1 cellular context compared by ENCODE assay signal in the genomic region with DNA sequence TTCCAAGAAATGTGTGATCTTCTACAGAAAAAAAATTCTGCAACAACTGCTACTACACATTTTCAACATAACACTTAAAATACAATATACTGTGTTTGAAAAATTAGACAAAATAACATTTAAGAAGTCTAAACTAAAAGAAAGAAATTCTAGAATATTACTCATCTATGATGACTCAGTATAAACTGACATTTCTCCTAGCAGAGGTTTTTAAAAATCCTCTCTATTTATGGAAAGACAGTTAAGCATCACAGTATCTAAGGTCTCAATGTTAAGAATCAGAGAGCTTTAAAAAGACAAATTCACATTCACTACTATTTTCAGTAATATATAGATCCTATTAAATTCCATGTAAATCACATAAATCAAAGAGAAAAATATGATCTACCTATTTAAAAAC.
TF ChIP-seq lines count a peak whose summit lies in the region.

No MANE protein-coding gene starts in this region.

TF ChIP-seq in SK-N-SH, 30 proteins besides CTCF, POLR2A, EP300 and RAD21 (continued from another document):
- TF ChIP-seq, protein P1, sequence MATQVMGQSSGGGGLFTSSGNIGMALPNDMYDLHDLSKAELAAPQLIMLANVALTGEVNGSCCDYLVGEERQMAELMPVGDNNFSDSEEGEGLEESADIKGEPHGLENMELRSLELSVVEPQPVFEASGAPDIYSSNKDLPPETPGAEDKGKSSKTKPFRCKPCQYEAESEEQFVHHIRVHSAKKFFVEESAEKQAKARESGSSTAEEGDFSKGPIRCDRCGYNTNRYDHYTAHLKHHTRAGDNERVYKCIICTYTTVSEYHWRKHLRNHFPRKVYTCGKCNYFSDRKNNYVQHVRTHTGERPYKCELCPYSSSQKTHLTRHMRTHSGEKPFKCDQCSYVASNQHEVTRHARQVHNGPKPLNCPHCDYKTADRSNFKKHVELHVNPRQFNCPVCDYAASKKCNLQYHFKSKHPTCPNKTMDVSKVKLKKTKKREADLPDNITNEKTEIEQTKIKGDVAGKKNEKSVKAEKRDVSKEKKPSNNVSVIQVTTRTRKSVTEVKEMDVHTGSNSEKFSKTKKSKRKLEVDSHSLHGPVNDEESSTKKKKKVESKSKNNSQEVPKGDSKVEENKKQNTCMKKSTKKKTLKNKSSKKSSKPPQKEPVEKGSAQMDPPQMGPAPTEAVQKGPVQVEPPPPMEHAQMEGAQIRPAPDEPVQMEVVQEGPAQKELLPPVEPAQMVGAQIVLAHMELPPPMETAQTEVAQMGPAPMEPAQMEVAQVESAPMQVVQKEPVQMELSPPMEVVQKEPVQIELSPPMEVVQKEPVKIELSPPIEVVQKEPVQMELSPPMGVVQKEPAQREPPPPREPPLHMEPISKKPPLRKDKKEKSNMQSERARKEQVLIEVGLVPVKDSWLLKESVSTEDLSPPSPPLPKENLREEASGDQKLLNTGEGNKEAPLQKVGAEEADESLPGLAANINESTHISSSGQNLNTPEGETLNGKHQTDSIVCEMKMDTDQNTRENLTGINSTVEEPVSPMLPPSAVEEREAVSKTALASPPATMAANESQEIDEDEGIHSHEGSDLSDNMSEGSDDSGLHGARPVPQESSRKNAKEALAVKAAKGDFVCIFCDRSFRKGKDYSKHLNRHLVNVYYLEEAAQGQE (IDR thresholded peaks at IDR 0.05; ENCODE audit: low read depth, low read length) = no peak
- TF ChIP-seq, protein P2, sequence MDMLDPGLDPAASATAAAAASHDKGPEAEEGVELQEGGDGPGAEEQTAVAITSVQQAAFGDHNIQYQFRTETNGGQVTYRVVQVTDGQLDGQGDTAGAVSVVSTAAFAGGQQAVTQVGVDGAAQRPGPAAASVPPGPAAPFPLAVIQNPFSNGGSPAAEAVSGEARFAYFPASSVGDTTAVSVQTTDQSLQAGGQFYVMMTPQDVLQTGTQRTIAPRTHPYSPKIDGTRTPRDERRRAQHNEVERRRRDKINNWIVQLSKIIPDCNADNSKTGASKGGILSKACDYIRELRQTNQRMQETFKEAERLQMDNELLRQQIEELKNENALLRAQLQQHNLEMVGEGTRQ (IDR thresholded peaks at IDR 0.05; ENCODE audit: borderline replicate concordance, low read depth, low read length) = no peak
- TF ChIP-seq, protein P3, sequence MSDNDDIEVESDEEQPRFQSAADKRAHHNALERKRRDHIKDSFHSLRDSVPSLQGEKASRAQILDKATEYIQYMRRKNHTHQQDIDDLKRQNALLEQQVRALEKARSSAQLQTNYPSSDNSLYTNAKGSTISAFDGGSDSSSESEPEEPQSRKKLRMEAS (IDR thresholded peaks at IDR 0.05; ENCODE audit: low read depth) = no peak
- TF ChIP-seq IRF3 (IDR thresholded peaks at IDR 0.05; ENCODE audit: low read depth, low read length) (no peak), MEF2A (IDR thresholded peaks at IDR 0.05; ENCODE audit: borderline replicate concordance, low read depth) (peak; percentile 49; the same call in 1 of the 2 replicates), JUND (IDR thresholded peaks at IDR 0.05) (peak; percentile 56), SMC3 (IDR thresholded peaks at IDR 0.05; ENCODE audit: low read depth, low read length) (no peak), FOSL2 (IDR thresholded peaks at IDR 0.05; ENCODE audit: borderline replicate concordance, low read depth) (peak; percentile 66)
- TF ChIP-seq, protein P4, sequence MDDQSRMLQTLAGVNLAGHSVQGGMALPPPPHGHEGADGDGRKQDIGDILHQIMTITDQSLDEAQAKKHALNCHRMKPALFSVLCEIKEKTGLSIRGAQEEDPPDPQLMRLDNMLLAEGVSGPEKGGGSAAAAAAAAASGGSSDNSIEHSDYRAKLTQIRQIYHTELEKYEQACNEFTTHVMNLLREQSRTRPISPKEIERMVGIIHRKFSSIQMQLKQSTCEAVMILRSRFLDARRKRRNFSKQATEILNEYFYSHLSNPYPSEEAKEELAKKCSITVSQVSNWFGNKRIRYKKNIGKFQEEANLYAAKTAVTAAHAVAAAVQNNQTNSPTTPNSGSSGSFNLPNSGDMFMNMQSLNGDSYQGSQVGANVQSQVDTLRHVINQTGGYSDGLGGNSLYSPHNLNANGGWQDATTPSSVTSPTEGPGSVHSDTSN (IDR thresholded peaks at IDR 0.05) = no peak
